2 cellular contexts compared by ENCODE assay signal in the genomic region with DNA sequence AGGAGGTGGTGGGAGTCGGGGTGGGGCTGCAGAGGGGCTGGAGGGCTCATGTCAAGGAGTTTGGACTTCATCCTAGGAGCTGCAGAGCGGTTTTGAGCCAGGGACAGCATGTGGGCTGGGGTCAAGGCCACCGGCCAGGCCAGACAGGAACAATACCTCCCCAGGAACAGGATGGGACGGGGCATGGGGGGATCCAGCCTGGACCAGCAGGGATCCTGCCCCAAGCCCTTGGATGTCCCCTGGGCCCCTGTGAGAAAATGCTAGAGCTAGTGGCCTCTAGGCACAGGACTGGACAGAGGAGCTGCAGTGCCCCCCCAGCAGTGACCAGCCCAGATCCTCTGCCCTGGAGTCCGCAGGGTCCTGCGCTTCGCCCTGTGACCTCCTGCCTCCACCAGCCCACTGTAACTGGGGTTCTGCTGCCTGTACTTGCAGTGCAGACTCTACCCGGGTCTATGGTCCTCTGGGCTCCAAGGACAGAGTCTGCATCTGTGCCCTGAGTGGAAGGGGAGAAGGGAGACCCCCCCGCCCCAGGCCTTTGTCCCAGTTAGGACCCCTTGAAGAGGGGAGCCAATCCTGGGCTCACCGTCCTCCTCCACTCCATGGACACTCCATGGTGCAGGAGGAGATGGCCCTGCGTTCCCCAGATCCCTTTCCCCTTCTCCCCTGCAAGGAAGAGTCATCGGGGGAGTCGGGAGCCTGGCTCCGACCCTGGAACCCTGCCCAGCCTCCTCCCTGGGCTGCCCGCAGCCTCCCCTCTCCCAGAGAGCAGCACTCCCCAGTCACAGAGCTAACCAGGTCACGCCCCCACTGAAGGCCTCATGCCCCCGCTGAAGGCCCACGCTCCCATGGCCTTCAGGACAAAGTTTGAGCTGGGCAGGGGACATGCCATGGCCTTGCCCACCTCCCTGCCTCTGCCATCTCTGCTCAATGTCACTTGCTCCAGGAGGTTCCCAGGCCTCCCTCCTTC.
TF ChIP-seq lines count a peak whose summit lies in the region.

No MANE protein-coding gene starts in this region.

TF ChIP-seq in IMR-90, 13 proteins besides CTCF, POLR2A, EP300 and RAD21:
- TF ChIP-seq MXI1 (IDR thresholded peaks at IDR 0.05; ENCODE audit: borderline replicate concordance, low read depth, low read length): no peak
- TF ChIP-seq RFX5 (IDR thresholded peaks at IDR 0.05; ENCODE audit: low read depth, low read length): no peak
- TF ChIP-seq RCOR1 (IDR thresholded peaks at IDR 0.05; ENCODE audit: insufficient replicate concordance, low read length): no peak
- TF ChIP-seq, protein P1, sequence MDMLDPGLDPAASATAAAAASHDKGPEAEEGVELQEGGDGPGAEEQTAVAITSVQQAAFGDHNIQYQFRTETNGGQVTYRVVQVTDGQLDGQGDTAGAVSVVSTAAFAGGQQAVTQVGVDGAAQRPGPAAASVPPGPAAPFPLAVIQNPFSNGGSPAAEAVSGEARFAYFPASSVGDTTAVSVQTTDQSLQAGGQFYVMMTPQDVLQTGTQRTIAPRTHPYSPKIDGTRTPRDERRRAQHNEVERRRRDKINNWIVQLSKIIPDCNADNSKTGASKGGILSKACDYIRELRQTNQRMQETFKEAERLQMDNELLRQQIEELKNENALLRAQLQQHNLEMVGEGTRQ (IDR thresholded peaks at IDR 0.05; ENCODE audit: low read depth, low read length): no peak
- TF ChIP-seq MAFK (IDR thresholded peaks at IDR 0.05; ENCODE audit: low read depth, low read length): no peak
- no peak for TF ChIP-seq SMC3 (IDR thresholded peaks at IDR 0.05; ENCODE audit: low read depth, low read length)
- no peak for TF ChIP-seq MAZ (IDR thresholded peaks at IDR 0.05; ENCODE audit: borderline replicate concordance, low read depth, low read length)
- no peak for TF ChIP-seq CEBPB (IDR thresholded peaks at IDR 0.05; ENCODE audit: low read depth, low read length)
- TF ChIP-seq, protein P2, sequence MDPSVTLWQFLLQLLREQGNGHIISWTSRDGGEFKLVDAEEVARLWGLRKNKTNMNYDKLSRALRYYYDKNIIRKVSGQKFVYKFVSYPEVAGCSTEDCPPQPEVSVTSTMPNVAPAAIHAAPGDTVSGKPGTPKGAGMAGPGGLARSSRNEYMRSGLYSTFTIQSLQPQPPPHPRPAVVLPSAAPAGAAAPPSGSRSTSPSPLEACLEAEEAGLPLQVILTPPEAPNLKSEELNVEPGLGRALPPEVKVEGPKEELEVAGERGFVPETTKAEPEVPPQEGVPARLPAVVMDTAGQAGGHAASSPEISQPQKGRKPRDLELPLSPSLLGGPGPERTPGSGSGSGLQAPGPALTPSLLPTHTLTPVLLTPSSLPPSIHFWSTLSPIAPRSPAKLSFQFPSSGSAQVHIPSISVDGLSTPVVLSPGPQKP (IDR thresholded peaks at IDR 0.05; ENCODE audit: borderline replicate concordance, low read depth, low read length): no peak
- TF ChIP-seq NFE2L2 (IDR thresholded peaks at IDR 0.05; ENCODE audit: low read depth, low read length): no peak
- TF ChIP-seq BHLHE40 (IDR thresholded peaks at IDR 0.05; ENCODE audit: low read depth, low read length): no peak
- TF ChIP-seq CHD1 (IDR thresholded peaks at IDR 0.05; ENCODE audit: low read depth, low read length): no peak
- no peak for TF ChIP-seq FOS (IDR thresholded peaks at IDR 0.05; ENCODE audit: low read depth, low read length)

TF ChIP-seq in H1, 55 proteins besides CTCF, POLR2A, EP300 and RAD21:
- TF ChIP-seq YY1 (IDR thresholded peaks at IDR 0.05; ENCODE audit: low read depth, low read length) (no peak), SP4 (IDR thresholded peaks at IDR 0.05; ENCODE audit: low read length) (no peak), POU5F1 (IDR thresholded peaks at IDR 0.05; ENCODE audit: low read depth, low read length) (no peak), KDM4A (IDR thresholded peaks at IDR 0.05; ENCODE audit: low read depth, low read length, severe bottlenecking) (no peak), SIX5 (IDR thresholded peaks at IDR 0.05; ENCODE audit: low read depth, low read length) (no peak), CHD1 (IDR thresholded peaks at IDR 0.05; ENCODE audit: low read depth, low read length) (no peak), SIRT6 (IDR thresholded peaks at IDR 0.05; ENCODE audit: low read length) (no peak), CTBP2 (IDR thresholded peaks at IDR 0.05; ENCODE audit: borderline replicate concordance, insufficient read depth, insufficient read length, low read length) (no peak), KDM1A (IDR thresholded peaks at IDR 0.05; ENCODE audit: borderline replicate concordance, low read length) (no peak), HDAC6 (IDR thresholded peaks at IDR 0.05; ENCODE audit: low read depth, low read length) (no peak), GABPA (IDR thresholded peaks at IDR 0.05; ENCODE audit: borderline replicate concordance, insufficient read depth, low read length) (no peak), CHD2 (IDR thresholded peaks at IDR 0.05; ENCODE audit: low read length) (no peak), SUZ12 (IDR thresholded peaks at IDR 0.05; ENCODE audit: low read length) (no peak)
- TF ChIP-seq, protein P3, sequence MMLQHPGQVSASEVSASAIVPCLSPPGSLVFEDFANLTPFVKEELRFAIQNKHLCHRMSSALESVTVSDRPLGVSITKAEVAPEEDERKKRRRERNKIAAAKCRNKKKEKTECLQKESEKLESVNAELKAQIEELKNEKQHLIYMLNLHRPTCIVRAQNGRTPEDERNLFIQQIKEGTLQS (IDR thresholded peaks at IDR 0.05; ENCODE audit: insufficient read depth, low read depth, low read length): no peak
- TF ChIP-seq, protein P4, sequence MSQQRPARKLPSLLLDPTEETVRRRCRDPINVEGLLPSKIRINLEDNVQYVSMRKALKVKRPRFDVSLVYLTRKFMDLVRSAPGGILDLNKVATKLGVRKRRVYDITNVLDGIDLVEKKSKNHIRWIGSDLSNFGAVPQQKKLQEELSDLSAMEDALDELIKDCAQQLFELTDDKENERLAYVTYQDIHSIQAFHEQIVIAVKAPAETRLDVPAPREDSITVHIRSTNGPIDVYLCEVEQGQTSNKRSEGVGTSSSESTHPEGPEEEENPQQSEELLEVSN (IDR thresholded peaks at IDR 0.05): no peak
TF ChIP-seq in H1: peak in this region for 0.
